In the genomic region with DNA sequence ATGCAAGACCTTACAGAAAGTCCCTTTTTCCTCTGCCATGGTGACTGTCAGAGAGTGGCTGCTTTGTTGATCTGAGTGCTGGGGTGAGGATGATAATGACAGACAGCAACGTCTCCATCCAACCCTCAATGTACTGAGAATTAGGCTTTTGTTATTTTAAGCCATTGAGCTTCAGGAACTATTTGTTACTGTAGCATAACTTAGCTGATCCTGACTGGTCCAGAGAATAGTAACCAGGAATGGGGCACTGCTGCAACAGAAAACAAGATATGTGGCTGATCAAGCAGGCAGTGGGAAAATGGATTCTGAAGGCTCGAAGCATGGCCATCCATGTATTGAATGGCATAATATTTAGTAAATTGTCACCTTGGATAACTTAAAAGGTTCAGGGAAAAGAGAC, we compare ENCODE assay signal across 1 cellular context.
TF ChIP-seq lines count a peak whose summit lies in the region.

No MANE protein-coding gene starts in this region.

TF ChIP-seq in K562, 482 proteins besides CTCF, POLR2A, EP300 and RAD21 (continued from another document):
- no peak for TF ChIP-seq ZMIZ1 (IDR thresholded peaks at IDR 0.05; ENCODE audit: low read depth in 2 of 2, low read length in 2 of 2)
